ENCODE assay signal across 8 cellular contexts in genomic region chr6:160348552-160349441, GRCh38. TPM values are rescaled to one million over a fixed set of nuclear protein-coding genes. Genes with fewer than 3 reads are reported as not detected.
DNase-seq lines count a peak whose midpoint lies in the region; ATAC-seq and TF ChIP-seq lines count a peak whose summit lies in the region.

No MANE protein-coding gene starts in this region.

- no peaks in the 10 kb centered on the region for H3K9me3 Mint-ChIP-seq in WTC11

- no peaks in the 10 kb centered on the region for H3K36me3 Mint-ChIP-seq in WTC11

- DNase-seq in WTC11 (ENCODE audit: low spot score) (peak; percentile 56), left ventricle myocardium inferior (no peak), midbrain (lab: John Stamatoyannopoulos, UW) (no peak), NOMO-1 (lab: John Stamatoyannopoulos, UW; ENCODE audit: unreplicated experiment in 2 of 2) (no peak)

- peaks cover 66% of the 10 kb centered on the region for H3K27me3 ChIP-seq in left ventricle myocardium inferior (ENCODE audit: low read depth)
- no peaks in the 10 kb centered on the region for H3K27me3 ChIP-seq in rectal smooth muscle tissue (ENCODE audit: control insufficient read depth, insufficient read depth, low read length)

- peaks cover 20% of the 10 kb centered on the region for H3K4me1 Mint-ChIP-seq in WTC11

- H3K27ac ChIP-seq in left ventricle myocardium inferior (replicated peaks) = peak overlapping the region; percentile 54
- H3K27ac ChIP-seq in rectal smooth muscle tissue (ENCODE audit: low read depth, low read length) = peak overlapping the region; percentile 77

- peak overlapping the region; percentile 64 for H3K9ac ChIP-seq in ES-I3 (ENCODE audit: low read depth, low read length)
- H3K9ac ChIP-seq in rectal smooth muscle tissue (ENCODE audit: low read length) = peak overlapping the region; percentile 32

- no peak overlapping the region for H3K27ac Mint-ChIP-seq in WTC11

- TF ChIP-seq CTCF in WTC11 (IDR thresholded peaks at IDR 0.05) (no peak), left ventricle myocardium inferior (IDR thresholded peaks at IDR 0.05; ENCODE audit: borderline replicate concordance) (no peak)

- POLR2A ChIA-PET in WTC11 (lab: Charles Lee) = no interaction called here

- no peaks in the 10 kb centered on the region for H3K4me1 ChIP-seq in ES-I3 (ENCODE audit: insufficient read depth, low read length)
- H3K4me1 ChIP-seq in left ventricle myocardium inferior = peaks cover 16% of the 10 kb centered on the region
- H3K4me1 ChIP-seq in rectal smooth muscle tissue (ENCODE audit: control insufficient read depth, insufficient read depth, low read length) = peaks cover 2% of the 10 kb centered on the region

- H3K9me3 ChIP-seq in ES-I3 (ENCODE audit: control insufficient read depth, insufficient read depth, low read length) (no peaks in the 10 kb centered on the region), left ventricle myocardium inferior (replicated peaks) (no peaks in the 10 kb centered on the region)

- CTCF ChIA-PET in WTC11 (lab: Charles Lee) = interaction anchor here (0.7 to 1.3 kb wide), 4 partner anchors 33 to 211 kb away, joined by 3 to 5 read pairs (median 4); no protein-coding TSS in a partner anchor

- H3K4me3 Mint-ChIP-seq in WTC11 = peak overlapping the region; percentile 81

- peaks cover 44% of the 10 kb centered on the region for H3K27me3 Mint-ChIP-seq in WTC11 (ENCODE audit: low read depth)

- peak; percentile 30 for ATAC-seq in WTC11
- ATAC-seq in HG03378 (IDR thresholded peaks at IDR 0.05; ENCODE audit: unreplicated experiment) = no peak
- no peak for ATAC-seq in HG02642 (IDR thresholded peaks at IDR 0.05; ENCODE audit: poor library complexity, unreplicated experiment)

- intact Hi-C loops in left ventricle myocardium inferior (cut with micrococcal nuclease) = no loop called here

- H3K36me3 ChIP-seq in ES-I3 (ENCODE audit: insufficient read depth, low read length) (no peaks in the 10 kb centered on the region; the same call in 1 of the 2 replicates), left ventricle myocardium inferior (no peaks in the 10 kb centered on the region), rectal smooth muscle tissue (ENCODE audit: control insufficient read depth, insufficient read depth, low read length) (no peaks in the 10 kb centered on the region)

- peak overlapping the region; percentile 70 for H3K4me3 ChIP-seq in left ventricle myocardium inferior
- peak overlapping the region; percentile 78 for H3K4me3 ChIP-seq in rectal smooth muscle tissue (ENCODE audit: low read length)

TF ChIP-seq in WTC11, 78 proteins besides CTCF, POLR2A, EP300 and RAD21 (continues in another document):
- TF ChIP-seq MYBL2 (CRISPR knock-in tag; IDR thresholded peaks at IDR 0.05) = 0 out of 2 replicates have a peak, but pooled peaks have one; percentile 53
- peak; percentile 76; the same call in 1 of the 2 replicates for TF ChIP-seq ZBTB43 (CRISPR knock-in tag; IDR thresholded peaks at IDR 0.05)
- TF ChIP-seq E2F5 (CRISPR knock-in tag; IDR thresholded peaks at IDR 0.05) = no peak
- no peak for TF ChIP-seq ERG (CRISPR knock-in tag; IDR thresholded peaks at IDR 0.05)
- TF ChIP-seq ZNF317 (CRISPR knock-in tag; IDR thresholded peaks at IDR 0.05; ENCODE audit: borderline replicate concordance, low read depth) = no peak
- peak; percentile 45 for TF ChIP-seq HMGXB4 (CRISPR knock-in tag; IDR thresholded peaks at IDR 0.05)
- TF ChIP-seq PREB (CRISPR knock-in tag; IDR thresholded peaks at IDR 0.05; ENCODE audit: borderline replicate concordance) = no peak
- no peak for TF ChIP-seq MLX (CRISPR knock-in tag; IDR thresholded peaks at IDR 0.05)
- TF ChIP-seq ARID4B (CRISPR knock-in tag; IDR thresholded peaks at IDR 0.05; ENCODE audit: borderline replicate concordance) = peak; percentile 48; the same call in 1 of the 2 replicates
- TF ChIP-seq EMX1 (CRISPR knock-in tag; IDR thresholded peaks at IDR 0.05) = no peak

RNA-seq across cellular contexts. Expression of gene SLC22A3, which starts 0.6 kb away (rescaled TPM):
- total RNA-seq in WTC11 (2021) = 2.2 to 4.1 TPM (median 2.4 TPM) in 3 replicates
- total RNA-seq in left ventricle myocardium inferior = 1.0 TPM
